ENCODE assay signal across 8 cellular contexts in the genomic region with DNA sequence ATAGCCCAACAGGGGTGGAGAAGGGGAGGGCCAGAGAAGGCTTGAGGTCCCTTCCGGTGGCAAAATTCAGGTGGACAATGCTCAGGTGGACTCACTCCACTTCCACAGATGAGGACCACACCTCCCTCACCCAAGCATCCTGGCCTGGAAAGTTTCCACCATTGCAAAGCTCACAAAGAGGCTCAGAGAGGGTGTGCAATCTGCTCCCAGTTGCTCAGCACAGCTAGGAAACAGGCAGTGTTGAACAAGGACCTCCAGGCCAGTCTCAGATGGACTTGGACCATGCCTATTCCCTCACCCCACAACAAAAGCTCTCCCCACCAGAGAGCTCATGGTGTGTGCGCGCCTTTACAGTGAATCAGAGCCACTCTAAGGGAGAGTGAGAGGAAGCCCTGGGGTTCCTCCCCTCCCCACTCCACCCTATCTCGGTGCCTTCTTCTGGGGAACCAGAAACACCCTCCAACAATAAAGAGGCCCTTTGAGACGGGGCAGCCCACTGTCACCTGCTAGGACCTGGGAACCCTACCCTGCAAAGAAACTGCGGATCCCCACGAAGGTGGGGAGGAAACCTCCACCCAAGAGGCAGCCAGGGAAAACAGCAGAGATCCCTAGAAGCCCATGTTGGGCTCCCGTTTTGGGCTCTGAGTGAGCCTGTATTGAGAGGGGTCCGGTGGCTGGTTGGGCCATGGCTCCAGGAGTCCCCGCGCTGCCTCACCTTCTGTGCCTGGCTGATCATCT. TPM values are rescaled to one million over a fixed set of nuclear protein-coding genes. Genes with fewer than 3 reads are reported as not detected.
DNase-seq lines count a peak whose midpoint lies in the region; ATAC-seq, FAIRE-seq and TF ChIP-seq lines count a peak whose summit lies in the region.

No MANE protein-coding gene starts in this region.

- no peaks in the 10 kb centered on the region for H4K20me1 ChIP-seq in GM12878 (ENCODE audit: control insufficient read depth, insufficient read depth)

- H2AFZ ChIP-seq in GM12878 (ENCODE audit: control insufficient read depth, low read depth, low read length) = no peak overlapping the region

- H3K79me2 ChIP-seq in GM12878 (ENCODE audit: control insufficient read depth, insufficient read depth, low read length) = peaks cover 12% of the 10 kb centered on the region

- H3K4me3 ChIP-seq in AG04450 (ENCODE audit: low read depth, low read length) (peak overlapping the region; percentile 73), HUES48 (ENCODE audit: low read depth, low read length) (peak overlapping the region; percentile 90), GM12878 (peak overlapping the region; percentile 88), right lobe of liver (peak overlapping the region; percentile 63 to 76 (median 70))

- H3K4me2 ChIP-seq in GM12878 (ENCODE audit: control insufficient read depth, insufficient read depth) = peak overlapping the region; percentile 56

- no peak overlapping the region; the same call in 1 of the 2 replicates for H3K9ac ChIP-seq in HUES48 (ENCODE audit: low read depth, low read length)
- H3K9ac ChIP-seq in GM12878 (ENCODE audit: control insufficient read depth, insufficient read depth, low read length) = no peak overlapping the region; the same call in 1 of the 2 replicates

- H3K27me3 ChIP-seq in AG04450 (ENCODE audit: control insufficient read depth, insufficient read depth, low read length) = no peaks in the 10 kb centered on the region
- no peaks in the 10 kb centered on the region for H3K27me3 ChIP-seq in HUES48 (ENCODE audit: control insufficient read depth, insufficient read depth, low read length)
- H3K27me3 ChIP-seq in GM12878 (replicated peaks in 1 of 2; ENCODE audit: control insufficient read depth in 2 of 2, insufficient read depth in 2 of 2, low read length in 1 of 2) = no peaks in the 10 kb centered on the region
- no peaks in the 10 kb centered on the region for H3K27me3 ChIP-seq in right lobe of liver

- in situ Hi-C loops in GM12878 (cut with MboI) = no loop called here

- RAD21 ChIA-PET in GM12878 (lab: Charles Lee; ENCODE audit: unreplicated experiment) = interaction anchor here (1.1 to 3.5 kb wide), 2 partner anchors 42 to 99 kb away, joined by 3 to 13 read pairs; no protein-coding TSS in a partner anchor

- intact Hi-C loops in GM12878 (cut with micrococcal nuclease; ENCODE audit: unreplicated experiment) = no loop called here
- intact Hi-C loops in right lobe of liver (cut with DNase I) = no loop called here

- TF ChIP-seq EP300 in GM12878 (IDR thresholded peaks at IDR 0.05; ENCODE audit: borderline replicate concordance in 1 of 2, control insufficient read depth in 1 of 2, low read depth in 2 of 2, low read length in 2 of 2) = no peak

- CTCF ChIA-PET in AG04450 (lab: Charles Lee) = interaction anchor here (0.8 kb wide), 1 partner anchor 42 kb away, joined by 3 read pairs; no protein-coding TSS in a partner anchor
- CTCF ChIA-PET in GM12878 (lab: Yijun Ruan, JAX) = interaction anchor here (1.3 to 1.8 kb wide), 3 partner anchors 12 to 144 kb away, joined by 4 to 5 read pairs (median 5); no protein-coding TSS in a partner anchor

- TF ChIP-seq RAD21 in GM12878 (IDR thresholded peaks at IDR 0.05; ENCODE audit: insufficient read depth, low read depth, low read length) = no peak

- SMC1A ChIA-PET in GM12878 (lab: Charles Lee; ENCODE audit: uncharacterized antibody, unreplicated experiment) = interaction anchor here (0.8 to 1.2 kb wide), 2 partner anchors 42 kb away, joined by 3 read pairs; no protein-coding TSS in a partner anchor

- peak overlapping the region; percentile 21 for H3K27ac ChIP-seq in AG04450 (ENCODE audit: low read depth, low read length)
- H3K27ac ChIP-seq in HUES48 (ENCODE audit: low read depth, low read length) = no peak overlapping the region
- no peak overlapping the region for H3K27ac ChIP-seq in GM12878 (ENCODE audit: control insufficient read depth, insufficient read depth)
- peak overlapping the region in 1 of 3 donors; percentile 70 for H3K27ac ChIP-seq in right lobe of liver

- FAIRE-seq in GM12878 (lab: Jason Lieb, UNC) = peak; percentile 59

- no TSS peak for BruUV-seq in GM12878 (replicated peaks; lab: Mats Ljungman, UMichigan)

- POLR2A ChIA-PET in AG04450 (lab: Yijun Ruan, JAX) (interaction anchor here (1.1 kb wide), 1 partner anchor 42 kb away, joined by 4 read pairs; no protein-coding TSS in a partner anchor), GM12878 (lab: Charles Lee) (no interaction called here)

- 0 out of 2 replicates have a peak, but pooled peaks have one; percentile 11 for TF ChIP-seq POLR2A in GM12878 (IDR thresholded peaks at IDR 0.05; ENCODE audit: low read depth, low read length)
- TF ChIP-seq POLR2A in right lobe of liver (IDR thresholded peaks at IDR 0.05) = no peak

- peaks cover 15% of the 10 kb centered on the region for H3K4me1 ChIP-seq in HUES48 (ENCODE audit: control insufficient read depth, insufficient read depth, low read length)
- H3K4me1 ChIP-seq in GM12878 (ENCODE audit: control insufficient read depth, insufficient read depth, low read length) = peaks cover 25% of the 10 kb centered on the region
- H3K4me1 ChIP-seq in right lobe of liver = peaks cover 0 to 48% (median 13%) of the 10 kb centered on the region in 4 donors

- ATAC-seq in GM12878 (peak; percentile 12; the same call in 2 of the 3 replicates), right lobe of liver (no peak), GM21360 (IDR thresholded peaks at IDR 0.05; ENCODE audit: unreplicated experiment) (no peak)

- TF ChIP-seq CTCF in AG04450 (IDR thresholded peaks at IDR 0.05; ENCODE audit: low read depth, low read length) (no peak), GM12878 (IDR thresholded peaks at IDR 0.05 in 2 of 3, conservative IDR thresholded peaks at IDR 0.05 in 1 of 3; ENCODE audit: control insufficient read depth in 2 of 3, extremely low read depth in 1 of 3, insufficient read depth in 1 of 3, low read depth in 3 of 3, low read length in 3 of 3) (no peak), right lobe of liver (IDR thresholded peaks at IDR 0.05) (no peak)

- no peak for DNase-seq in AG04450 (ENCODE audit: low read depth, low spot score)
- no peak for DNase-seq in GM12878 (ENCODE audit: low read depth, low spot score)
- DNase-seq in right lobe of liver = no peak
- DNase-seq in NCI-H345 (lab: John Stamatoyannopoulos, UW) = no peak
- DNase-seq in activated CD4-positive, CD25-positive, alpha-beta regulatory T cell (lab: John Stamatoyannopoulos, UW) = no peak
- no peak for DNase-seq in D341Med (ENCODE audit: low spot score)

- 84% methylated on average over 11 of the region's 11 CpGs for WGBS in GM12878 (ENCODE audit: insufficient coverage, insufficient replicate concordance, low lambda C conversion rate, missing lambda C conversion rate)
- WGBS in right lobe of liver (ENCODE audit: insufficient coverage, low coverage, low lambda C conversion rate, missing lambda C conversion rate) = 0% methylated on average over 1 of the region's 11 CpGs

- H3K36me3 ChIP-seq in HUES48 (ENCODE audit: control insufficient read depth, insufficient read depth, low read length) (peaks cover 41% of the 10 kb centered on the region), GM12878 (ENCODE audit: control insufficient read depth in 2 of 2, insufficient read depth in 2 of 2, low read length in 1 of 2) (peaks cover 0 to 3% of the 10 kb centered on the region in 2 experiments; a peak in 3 of 4 replicates), right lobe of liver (no peaks in the 10 kb centered on the region)

- H3K9me3 ChIP-seq in AG04450 (ENCODE audit: control insufficient read depth, insufficient read depth, low read length) (no peaks in the 10 kb centered on the region; the same call in 1 of the 2 replicates), HUES48 (ENCODE audit: control insufficient read depth, insufficient read depth, low read length) (0 out of 2 replicates have a peak, but pooled peaks cover 6% of the 10 kb centered on the region), GM12878 (replicated peaks; ENCODE audit: control insufficient read depth, insufficient read depth, low read length) (no peaks in the 10 kb centered on the region), right lobe of liver (no peaks in the 10 kb centered on the region)

RNA-seq across cellular contexts. Expression of a gene that starts 1.6 kb away (rescaled TPM):
- polyA plus RNA-seq in AG04450 (2011; rRNA removed) (4.8 and 6.1 TPM in 2 replicates), GM12878 (2011; rRNA removed) (3.8 and 7.5 TPM in 2 replicates), GM12878 (2014; fragmentation: Illumina TruSeq; extraction: Trizol) (3.3 and 5.9 TPM in 2 replicates), GM12878 (2014; fragmentation: Nextera tagmentation; extraction: Ambion mirVana) (under 1 TPM; 0.03 to 0.07 TPM), GM12878 (2014; rRNA removed) (11.7 and 13.1 TPM in 2 replicates), GM12878 (2016; fragmentation: Nextera tagmentation; extraction: Ambion mirVana) (1 to 10 TPM; 5.0 to 6.0 TPM)
- 8.1 and 9.0 TPM in 2 replicates for polyA minus RNA-seq in AG04450 (2011; rRNA and poly(A)+ RNA removed)
- 23.3 and 27.2 TPM in 2 replicates for total RNA-seq in GM12878 (2013; cell fraction: nucleolus; rRNA removed)
- total RNA-seq in GM12878 (2014; rRNA removed) (14.1 and 14.8 TPM in 2 replicates), GM12878 (2014; rRNA removed; fragmentation: Illumina TruSeq; extraction: Trizol) (5.8 and 6.9 TPM in 2 replicates), GM12878 (2021) (15.1 and 16.7 TPM in 2 replicates), right lobe of liver (10 to 100 TPM; 10.1 to 41.7 (median 21.5) TPM)
- polyA plus RNA-seq in GM12878 (2011; ENCODE audit: low read depth) = 1.5 TPM
- polyA plus RNA-seq in GM12878 (2011; cell fraction: cytosol; rRNA removed) = 8.7 and 11.9 TPM in 2 replicates
- polyA plus RNA-seq in GM12878 (2011; cell fraction: nucleus; rRNA removed) = 32.3 and 34.6 TPM in 2 replicates
- polyA plus RNA-seq in GM12878 (2012) = 5.1 and 5.5 TPM in 2 replicates
- polyA minus RNA-seq in GM12878 (2011; rRNA and poly(A)+ RNA removed) = 7.5 and 14.2 TPM in 2 replicates
- polyA minus RNA-seq in GM12878 (2011; cell fraction: cytosol; rRNA and poly(A)+ RNA removed) = 5.8 and 6.5 TPM in 2 replicates
- 8.9 and 13.5 TPM in 2 replicates for polyA minus RNA-seq in GM12878 (2011; cell fraction: nucleus; rRNA and poly(A)+ RNA removed)

RNA-seq across cellular contexts. Expression of a gene that starts 43.8 kb away (rescaled TPM):
- polyA plus RNA-seq in AG04450 (2011; rRNA removed) = 0.04 and 0.15 TPM in 2 replicates
- polyA minus RNA-seq in AG04450 (2011; rRNA and poly(A)+ RNA removed) = 0.09 and 0.56 TPM in 2 replicates
- 20.9 and 22.9 TPM in 2 replicates for total RNA-seq in GM12878 (2013; cell fraction: nucleolus; rRNA removed)
- 72.6 and 78.3 TPM in 2 replicates for total RNA-seq in GM12878 (2014; rRNA removed)
- total RNA-seq in GM12878 (2014; rRNA removed; fragmentation: Illumina TruSeq; extraction: Trizol) = 36.3 and 37.5 TPM in 2 replicates
- 50.4 and 51.2 TPM in 2 replicates for total RNA-seq in GM12878 (2021)
- 9.0 TPM for polyA plus RNA-seq in GM12878 (2011; ENCODE audit: low read depth)
- polyA plus RNA-seq in GM12878 (2011; rRNA removed) = 11.0 and 18.5 TPM in 2 replicates
- polyA plus RNA-seq in GM12878 (2011; cell fraction: cytosol; rRNA removed) = 27.0 and 33.8 TPM in 2 replicates
- polyA plus RNA-seq in GM12878 (2011; cell fraction: nucleus; rRNA removed) = 34.3 and 41.5 TPM in 2 replicates
- 29.0 and 29.6 TPM in 2 replicates for polyA plus RNA-seq in GM12878 (2012)
- 31.2 and 40.1 TPM in 2 replicates for polyA plus RNA-seq in GM12878 (2014; fragmentation: Illumina TruSeq; extraction: Trizol)
- polyA plus RNA-seq in GM12878 (2014; fragmentation: Nextera tagmentation; extraction: Ambion mirVana) = 1 to 10 TPM in 1 of 2 experiments, under 1 TPM in 1; 0.58 to 1.7 TPM
- 65.2 and 72.3 TPM in 2 replicates for polyA plus RNA-seq in GM12878 (2014; rRNA removed)
- 10 to 100 TPM; 30.6 to 35.6 TPM for polyA plus RNA-seq in GM12878 (2016; fragmentation: Nextera tagmentation; extraction: Ambion mirVana)
- 9.7 and 24.5 TPM in 2 replicates for polyA minus RNA-seq in GM12878 (2011; rRNA and poly(A)+ RNA removed)
- 9.0 and 9.9 TPM in 2 replicates for polyA minus RNA-seq in GM12878 (2011; cell fraction: cytosol; rRNA and poly(A)+ RNA removed)
- polyA minus RNA-seq in GM12878 (2011; cell fraction: nucleus; rRNA and poly(A)+ RNA removed) = 12.0 and 14.2 TPM in 2 replicates
- total RNA-seq in right lobe of liver = 1 to 10 TPM; 2.6 to 6.1 (median 4.2) TPM

RNA-seq across cellular contexts. Expression of a gene that starts 51.0 kb away (rescaled TPM):
- not detected in 2 replicates for polyA plus RNA-seq in AG04450 (2011; rRNA removed)
- polyA minus RNA-seq in AG04450 (2011; rRNA and poly(A)+ RNA removed) = 0.05 TPM in 1 of 2 replicates, not detected in the other
- total RNA-seq in GM12878 (2013; cell fraction: nucleolus; rRNA removed) = not detected in 2 replicates
- total RNA-seq in GM12878 (2014; rRNA removed) = under 0.01 TPM in 1 of 2 replicates, not detected in the other
- not detected in 2 replicates for total RNA-seq in GM12878 (2014; rRNA removed; fragmentation: Illumina TruSeq; extraction: Trizol)
- total RNA-seq in GM12878 (2021) = not detected in 2 replicates
- 0.47 TPM for polyA plus RNA-seq in GM12878 (2011; ENCODE audit: low read depth)
- not detected in 2 replicates for polyA plus RNA-seq in GM12878 (2011; rRNA removed)
- not detected in 2 replicates for polyA plus RNA-seq in GM12878 (2011; cell fraction: cytosol; rRNA removed)
- not detected in 2 replicates for polyA plus RNA-seq in GM12878 (2011; cell fraction: nucleus; rRNA removed)
- polyA plus RNA-seq in GM12878 (2012) = 1.5 and 1.6 TPM in 2 replicates
- not detected in 2 replicates for polyA plus RNA-seq in GM12878 (2014; fragmentation: Illumina TruSeq; extraction: Trizol)
- polyA plus RNA-seq in GM12878 (2014; fragmentation: Nextera tagmentation; extraction: Ambion mirVana) = under 1 TPM; 0.03 to 0.18 TPM
- polyA plus RNA-seq in GM12878 (2014; rRNA removed) = 0.03 and 0.13 TPM in 2 replicates
- polyA plus RNA-seq in GM12878 (2016; fragmentation: Nextera tagmentation; extraction: Ambion mirVana) = under 1 TPM; 0.07 to 0.08 TPM
- not detected in 2 replicates for polyA minus RNA-seq in GM12878 (2011; rRNA and poly(A)+ RNA removed)
- polyA minus RNA-seq in GM12878 (2011; cell fraction: cytosol; rRNA and poly(A)+ RNA removed) = not detected in 2 replicates
- polyA minus RNA-seq in GM12878 (2011; cell fraction: nucleus; rRNA and poly(A)+ RNA removed) = not detected in 2 replicates
- under 1 TPM in 2 of 6 experiments, not detected in 4; 0.07 to 0.14 TPM for total RNA-seq in right lobe of liver
